In the genomic region with DNA sequence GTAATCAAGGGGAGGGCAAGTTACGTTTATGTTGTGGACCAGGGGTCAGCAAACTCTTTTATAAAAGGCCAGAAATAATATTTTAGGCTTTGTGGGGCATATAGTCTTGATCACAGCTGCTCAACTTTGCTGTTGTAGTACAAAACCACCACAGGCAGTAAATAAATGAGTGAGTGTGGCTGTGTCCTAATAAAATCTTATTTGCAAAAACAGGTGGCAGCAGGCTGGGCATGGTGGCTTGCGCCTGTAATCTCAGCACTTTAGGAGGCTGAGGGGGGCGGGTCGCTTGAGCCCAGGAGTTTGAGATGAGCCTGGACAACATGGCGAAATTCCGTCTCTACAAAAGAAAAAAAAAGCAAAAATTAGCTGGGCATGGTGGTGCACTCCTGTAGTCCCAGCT, we compare ENCODE assay signal across 16 cellular contexts. TPM values are rescaled to one million over a fixed set of nuclear protein-coding genes. Genes with fewer than 3 reads are reported as not detected.
DNase-seq lines count a peak whose midpoint lies in the region; ATAC-seq and TF ChIP-seq lines count a peak whose summit lies in the region.
"Had no signal": no experiment of that assay in that cellular context is flagged by ENCODE, and none has a peak within 500 bp of the region (broad histone marks: within the 10 kb centered on the region; RNA-seq: fewer than 3 reads in every experiment).

No MANE protein-coding gene starts in this region.

- peak overlapping the region in 1 of 2 experiments; percentile 82; a peak in 2 of 4 replicates for H4K8ac ChIP-seq in IMR-90 (ENCODE audit: low read depth in 2 of 2, low read length in 2 of 2)

- no peak overlapping the region; the same call in 1 of the 2 replicates for H3K14ac ChIP-seq in IMR-90 (replicated peaks; ENCODE audit: low read depth, low read length)

- no peak overlapping the region for H3K27ac ChIP-seq in IMR-90 (ENCODE audit: insufficient read depth, low read length)
- H3K27ac ChIP-seq in PC-9, result peak overlapping the region; percentile 38; the same call in 1 of the 2 replicates
- peak overlapping the region; percentile 51 for H3K27ac ChIP-seq in lower lobe of right lung
- H3K27ac ChIP-seq: BLaER1 treated with 17β-estradiol and CSF1 and Interleukin-3, amounts not matched to agents 10 nM and 100 nM; RWPE1 had no signal

- peak overlapping the region; percentile 48; the same call in 1 of the 2 replicates for H2AK5ac ChIP-seq in IMR-90 (ENCODE audit: low read depth, low read length)

- H3K9me3 ChIP-seq in IMR-90 (ENCODE audit: control insufficient read depth, insufficient read depth, low read length), result no peaks in the 10 kb centered on the region
- H3K9me3 ChIP-seq in PC-9 (ENCODE audit: insufficient read depth, low read depth), result no peaks in the 10 kb centered on the region
- H3K9me3 ChIP-seq in lower lobe of right lung, result no peaks in the 10 kb centered on the region

- H2AK9ac ChIP-seq in IMR-90 (replicated peaks; ENCODE audit: low read depth, low read length, poor library complexity), result no peak overlapping the region

- H4K91ac ChIP-seq in IMR-90 (ENCODE audit: insufficient read depth, low read depth, low read length), result 0 out of 2 replicates have a peak overlapping the region, but pooled peaks have one; percentile 50

- no peaks in the 10 kb centered on the region for H3K79me1 ChIP-seq in IMR-90 (ENCODE audit: low read depth in 1 of 2, low read length in 2 of 2)

- H3K4ac ChIP-seq in IMR-90 (ENCODE audit: low read depth, low read length), result peak overlapping the region; percentile 83

- 70% methylated on average over 2 of the region's 6 CpGs; no CpG with 5 or more reads in 1 of the 2 experiments for WGBS in IMR-90 (ENCODE audit: extremely low coverage in 2 of 2, insufficient read length in 1 of 2), 2 experiments

- no peak for TF ChIP-seq RAD21 in IMR-90 (IDR thresholded peaks at IDR 0.05; ENCODE audit: low read length)

- H4K5ac ChIP-seq in IMR-90 (ENCODE audit: low read depth, low read length), result no peak overlapping the region

- peaks cover 6% of the 10 kb centered on the region; the same call in 1 of the 2 replicates for H3F3A ChIP-seq in PC-9 (ENCODE audit: insufficient read depth, low read depth)

- H2BK20ac ChIP-seq in IMR-90 (ENCODE audit: low read depth, low read length), result peak overlapping the region; percentile 39; the same call in 1 of the 2 replicates

- no peak overlapping the region for H3K9ac ChIP-seq in IMR-90 (ENCODE audit: low read depth, low read length)
- H3K9ac ChIP-seq: BLaER1 treated with 17β-estradiol and CSF1 and Interleukin-3, amounts not matched to agents 10 nM and 100 nM had no signal

- no TSS peak for BruUV-seq in IMR-90 (replicated peaks; lab: Mats Ljungman, UMichigan)
- TSS peak; percentile 98 for BruUV-seq in PC-9 (replicated peaks; lab: Mats Ljungman, UMichigan)

- intact Hi-C loops in IMR-90 (cut with micrococcal nuclease), result no loop called here
- intact Hi-C loops in PC-9 (cut with micrococcal nuclease; ENCODE audit: unreplicated experiment), result no loop called here
- intact Hi-C loops in lower lobe of right lung (cut with DNase I), result no loop called here

- H3K23ac ChIP-seq in IMR-90 (ENCODE audit: low read depth, low read length), result no peak overlapping the region

- H3K27me3 ChIP-seq in IMR-90 (ENCODE audit: control insufficient read depth, insufficient read depth, low read length) (no peaks in the 10 kb centered on the region), PC-9 (ENCODE audit: insufficient read depth, low read depth) (no peaks in the 10 kb centered on the region), lower lobe of right lung (ENCODE audit: low read depth) (no peaks in the 10 kb centered on the region)
- H3K27me3 ChIP-seq: BLaER1 treated with 17β-estradiol and CSF1 and Interleukin-3, amounts not matched to agents 10 nM and 100 nM had no signal

- peak overlapping the region; percentile 70; the same call in 1 of the 2 replicates for H3K18ac ChIP-seq in IMR-90 (ENCODE audit: low read depth, low read length)

- no peak overlapping the region for H3K56ac ChIP-seq in IMR-90 (ENCODE audit: extremely low read depth, insufficient read depth, low read length)

- H2BK120ac ChIP-seq in IMR-90 (ENCODE audit: low read depth, low read length), result peak overlapping the region; percentile 60

- H3K4me1 ChIP-seq in IMR-90 (ENCODE audit: control insufficient read depth, insufficient read depth, low read length) (peaks cover 5% of the 10 kb centered on the region; the same call in 1 of the 2 replicates), PC-9 (replicated peaks; ENCODE audit: insufficient read depth) (peaks cover 6% of the 10 kb centered on the region), lower lobe of right lung (peaks cover 27% of the 10 kb centered on the region)

- H2BK15ac ChIP-seq in IMR-90 (ENCODE audit: low read depth, low read length), result no peak overlapping the region

- no peaks in the 10 kb centered on the region for H3K9me1 ChIP-seq in IMR-90 (ENCODE audit: insufficient read depth, low read length)

- H3K79me2 ChIP-seq in PC-9 (ENCODE audit: low read depth), result no peaks in the 10 kb centered on the region

- no peaks in the 10 kb centered on the region for H3K36me3 ChIP-seq in IMR-90 (ENCODE audit: control insufficient read depth, insufficient read depth, low read length)
- H3K36me3 ChIP-seq in PC-9 (ENCODE audit: low read depth), result no peaks in the 10 kb centered on the region
- H3K36me3 ChIP-seq in lower lobe of right lung, result no peaks in the 10 kb centered on the region
- H3K36me3 ChIP-seq: BLaER1 treated with 17β-estradiol and CSF1 and Interleukin-3, amounts not matched to agents 10 nM and 100 nM had no signal

- TF ChIP-seq CTCF in IMR-90 (conservative IDR thresholded peaks at IDR 0.05; ENCODE audit: low read depth, low read length), result no peak
- no peak for TF ChIP-seq CTCF in PC-9 (conservative IDR thresholded peaks at IDR 0.05)
- no peak for TF ChIP-seq CTCF in lower lobe of right lung (IDR thresholded peaks at IDR 0.05)

- H3K4me2 ChIP-seq in IMR-90 (ENCODE audit: low read depth, low read length) (no peak overlapping the region), PC-9 (peak overlapping the region; percentile 33; the same call in 1 of the 2 replicates)
- H3K4me2 ChIP-seq: BLaER1 treated with 17β-estradiol and CSF1 and Interleukin-3, amounts not matched to agents 10 nM and 100 nM had no signal

- H4K20me1 ChIP-seq in IMR-90 (ENCODE audit: insufficient read depth, low read length) (no peaks in the 10 kb centered on the region), PC-9 (ENCODE audit: insufficient read depth) (no peaks in the 10 kb centered on the region)
- H4K20me1 ChIP-seq: BLaER1 treated with 17β-estradiol and CSF1 and Interleukin-3, amounts not matched to agents 10 nM and 100 nM had no signal

- in situ Hi-C loops in IMR-90 (cut with MboI; ENCODE audit: low sequenced_read_pairs), result no loop called here

- DNase-seq in IMR-90 (no peak), PC-9 (no peak), lower lobe of right lung (no peak), Kasumi-1 (lab: John Stamatoyannopoulos, UW) (no peak)
- DNase-seq: COR-L47, DMS153, H9, NCI-H1092, NCI-H187, NCI-H446, T-helper 1 cell had no signal

- POLR2A ChIA-PET in IMR-90 (lab: Charles Lee; ENCODE audit: unreplicated experiment) (no interaction called here), PC-9 (lab: Charles Lee; ENCODE audit: unreplicated experiment) (interaction anchor here (0.6 to 0.7 kb wide), 2 partner anchors 46 to 391 kb away, joined by 3 to 11 read pairs; no protein-coding TSS in a partner anchor)

- dilution Hi-C loops in IMR-90 (cut with HindIII; ENCODE audit: low sequenced_read_pairs, unreplicated experiment), result no loop called here

- H2BK5ac ChIP-seq in IMR-90 (ENCODE audit: low read depth, low read length, poor library complexity, severe bottlenecking), result peak overlapping the region; percentile 48

- H2AFZ ChIP-seq in IMR-90 (replicated peaks; ENCODE audit: low read length, poor library complexity) (peak overlapping the region; percentile 21), PC-9 (no peak overlapping the region)

- H3K4me3 ChIP-seq in IMR-90 (ENCODE audit: insufficient read depth, low read depth, low read length) (no peak overlapping the region), PC-9 (no peak overlapping the region), lower lobe of right lung (no peak overlapping the region)
- H3K4me3 ChIP-seq: BLaER1 treated with 17β-estradiol and CSF1 and Interleukin-3, amounts not matched to agents 10 nM and 100 nM had no signal

- no peaks in the 10 kb centered on the region; the same call in 1 of the 2 replicates for H3K9me2 ChIP-seq in PC-9 (ENCODE audit: insufficient read depth)

- no peak for TF ChIP-seq POLR2A in IMR-90 (IDR thresholded peaks at IDR 0.05; ENCODE audit: low read depth, low read length)

- ATAC-seq in IMR-90 (ENCODE audit: low read depth) (no peak), lower lobe of right lung (no peak), GM21528 (IDR thresholded peaks at IDR 0.05; ENCODE audit: low FRiP score, unreplicated experiment) (no peak), GM21367 (IDR thresholded peaks at IDR 0.05; ENCODE audit: unreplicated experiment) (no peak), HG03442 (IDR thresholded peaks at IDR 0.05; ENCODE audit: unreplicated experiment) (no peak)

- CTCF ChIA-PET in IMR-90 (lab: Yijun Ruan, JAX) (no interaction called here), PC-9 (lab: Charles Lee) (no interaction called here)

TF ChIP-seq in IMR-90, 13 proteins besides CTCF, POLR2A, EP300 and RAD21:
- TF ChIP-seq, protein P1, sequence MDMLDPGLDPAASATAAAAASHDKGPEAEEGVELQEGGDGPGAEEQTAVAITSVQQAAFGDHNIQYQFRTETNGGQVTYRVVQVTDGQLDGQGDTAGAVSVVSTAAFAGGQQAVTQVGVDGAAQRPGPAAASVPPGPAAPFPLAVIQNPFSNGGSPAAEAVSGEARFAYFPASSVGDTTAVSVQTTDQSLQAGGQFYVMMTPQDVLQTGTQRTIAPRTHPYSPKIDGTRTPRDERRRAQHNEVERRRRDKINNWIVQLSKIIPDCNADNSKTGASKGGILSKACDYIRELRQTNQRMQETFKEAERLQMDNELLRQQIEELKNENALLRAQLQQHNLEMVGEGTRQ (IDR thresholded peaks at IDR 0.05; ENCODE audit: low read depth, low read length), result no peak
- TF ChIP-seq SMC3 (IDR thresholded peaks at IDR 0.05; ENCODE audit: low read depth, low read length), result no peak

RNA-seq across cellular contexts. Expression of gene NUP160, which starts 57.9 kb away (rescaled TPM):
- total RNA-seq in IMR-90 (2012; rRNA removed) (33.9 and 35.0 TPM in 2 replicates), PC-9 (2021) (61.7 and 73.2 TPM in 2 replicates), lower lobe of right lung (43.3 TPM)
- 11.2 and 12.5 TPM in 2 replicates for polyA plus RNA-seq in IMR-90 (2012; rRNA removed)
- polyA plus RNA-seq in IMR-90 (2012; cell fraction: cytosol; rRNA removed), result 2.8 and 4.3 TPM in 2 replicates
- polyA plus RNA-seq in IMR-90 (2012; cell fraction: nucleus; rRNA removed; ENCODE audit: low replicate concordance), result 3.5 and 23.2 TPM in 2 replicates
